Comparison of ENCODE assay signal across 3 cellular contexts in genomic region chr10:20625868-20626267, GRCh38.
"Had no signal": no experiment of that assay in that cellular context is flagged by ENCODE, and none has a peak within 500 bp of the region (broad histone marks: within the 10 kb centered on the region; RNA-seq: fewer than 3 reads in every experiment).

No MANE protein-coding gene starts in this region.

- ATAC-seq: GM12878 had no signal

- H3K4me3 ChIP-seq: GM12878 had no signal

- DNase-seq: GDM1, GF-D8 had no signal
